ENCODE assay signal across 21 cellular contexts in the genomic region with DNA sequence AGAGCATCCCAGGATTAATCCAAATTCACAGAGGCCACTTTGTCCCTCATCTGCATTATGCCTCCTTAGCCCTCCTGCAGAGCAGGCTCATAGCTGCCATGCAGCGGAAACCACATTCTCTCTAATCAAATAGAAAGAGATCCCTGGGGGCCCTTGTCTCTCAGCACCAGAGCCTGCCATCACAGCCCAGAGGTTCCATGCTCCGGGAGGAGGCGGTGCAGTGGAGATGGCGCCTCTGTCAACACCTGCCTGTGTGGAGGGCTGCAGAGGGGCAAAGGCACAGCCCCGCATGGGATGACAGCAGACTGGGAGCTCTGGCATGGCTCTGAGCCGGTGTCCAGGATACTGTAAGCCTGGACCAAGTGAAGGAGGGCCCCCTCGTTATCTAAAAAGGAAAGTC.
DNase-seq lines count a peak whose midpoint lies in the region; ATAC-seq, FAIRE-seq and TF ChIP-seq lines count a peak whose summit lies in the region.
"Had no signal": no experiment of that assay in that cellular context is flagged by ENCODE, and none has a peak within 500 bp of the region (broad histone marks: within the 10 kb centered on the region; RNA-seq: fewer than 3 reads in every experiment).

No MANE protein-coding gene starts in this region.

- ATAC-seq in GM23338, result peak; percentile 62
- ATAC-seq: heart left ventricle; mucosa of descending colon; PC-3; stimulated activated naive CD8-positive, alpha-beta T cell treated with anti-CD3 and anti-CD28 coated beads, Interleukin-15, amount 100 ng/mL, for 72 hours had no signal

- peak overlapping the region; percentile 62 for H3K4me2 ChIP-seq in GM23338
- H3K4me2 ChIP-seq in smooth muscle cell, result no peak overlapping the region

- H3K4me3 Mint-ChIP-seq in GM23338 (no peak overlapping the region), glutamatergic neuron (ENCODE audit: unreplicated experiment) (no peak overlapping the region)
- H3K4me3 Mint-ChIP-seq: HFFc6; stimulated activated naive CD8-positive, alpha-beta T cell treated with anti-CD3 and anti-CD28 coated beads, Interleukin-15, amount 100 ng/mL, for 72 hours had no signal

- FAIRE-seq in HTR-8/SVneo (lab: Jason Lieb, UNC), result no peak

- H3K79me2 ChIP-seq in GM23338 (replicated peaks; ENCODE audit: insufficient read depth), result no peaks in the 10 kb centered on the region
- no peaks in the 10 kb centered on the region for H3K79me2 ChIP-seq in smooth muscle cell (ENCODE audit: low read depth)
- H3K79me2 ChIP-seq: parathyroid adenoma had no signal

- no peaks in the 10 kb centered on the region for H3F3A ChIP-seq in GM23338 (replicated peaks; ENCODE audit: low read depth)
- H3F3A ChIP-seq in smooth muscle cell (ENCODE audit: low read depth), result no peaks in the 10 kb centered on the region

- H3K27me3 ChIP-seq in GM23338 (ENCODE audit: insufficient read depth) (no peaks in the 10 kb centered on the region), smooth muscle cell (ENCODE audit: low read depth) (no peaks in the 10 kb centered on the region)
- H3K27me3 ChIP-seq: ascending aorta, vagina had no signal

- H2AFZ ChIP-seq in GM23338 (peak overlapping the region; percentile 72; the same call in 1 of the 2 replicates), smooth muscle cell (ENCODE audit: low read depth) (no peak overlapping the region)
- H2AFZ ChIP-seq: parathyroid adenoma had no signal

- no peaks in the 10 kb centered on the region for H3K9me2 ChIP-seq in GM23338 (ENCODE audit: insufficient read depth)

- H3K4me1 ChIP-seq in GM23338 (ENCODE audit: insufficient read depth) (peaks cover 11% of the 10 kb centered on the region), smooth muscle cell (ENCODE audit: low read depth) (peaks cover 8% of the 10 kb centered on the region)
- H3K4me1 ChIP-seq: ascending aorta, parathyroid adenoma, vagina had no signal

- H3K9me3 Mint-ChIP-seq in GM23338 (no peaks in the 10 kb centered on the region), glutamatergic neuron (ENCODE audit: unreplicated experiment) (no peaks in the 10 kb centered on the region)
- H3K9me3 Mint-ChIP-seq: HFFc6; stimulated activated naive CD8-positive, alpha-beta T cell treated with anti-CD3 and anti-CD28 coated beads, Interleukin-15, amount 100 ng/mL, for 72 hours had no signal

- H3K4me1 Mint-ChIP-seq in GM23338 (peaks cover 36% of the 10 kb centered on the region), glutamatergic neuron (ENCODE audit: low read depth, unreplicated experiment) (peaks cover 11% of the 10 kb centered on the region)
- H3K4me1 Mint-ChIP-seq: stimulated activated naive CD8-positive, alpha-beta T cell treated with anti-CD3 and anti-CD28 coated beads, Interleukin-15, amount 100 ng/mL, for 72 hours had no signal

- H4K20me1 ChIP-seq in GM23338 (replicated peaks; ENCODE audit: insufficient read depth) (no peaks in the 10 kb centered on the region), smooth muscle cell (ENCODE audit: low read depth) (no peaks in the 10 kb centered on the region)

- DNase-seq in DMS153 (lab: John Stamatoyannopoulos, UW) (peak; percentile 57), GM23338 (ENCODE audit: low spot score) (no peak), NCI-H510A treated with DMSO at 0.1 percent for 48 hours (lab: John Stamatoyannopoulos, UW) (peak; percentile 14), glutamatergic neuron (peak; percentile 43), SW480 (ENCODE audit: low spot score) (no peak), GF-D8 (lab: John Stamatoyannopoulos, UW) (no peak), HTR-8/SVneo (ENCODE audit: insufficient read length, low spot score) (no peak), smooth muscle cell (lab: John Stamatoyannopoulos, UW; ENCODE audit: unreplicated experiment) (no peak)
- DNase-seq: activated CD8-positive, alpha-beta memory T cell treated with anti-CD3 and anti-CD28 coated beads for 24 hours; AML-193; cortex of kidney; heart left ventricle; HFFc6; kidney glomerular epithelial cell; mucosa of descending colon; NCI-H2081; PC-3; stimulated activated naive CD8-positive, alpha-beta T cell treated with anti-CD3 and anti-CD28 coated beads, Interleukin-15, amount 100 ng/mL, for 72 hours had no signal

- TF ChIP-seq CTCF in GM23338 (conservative IDR thresholded peaks at IDR 0.05; ENCODE audit: low read depth in 2 of 2), result no peak
- TF ChIP-seq CTCF in glutamatergic neuron (IDR thresholded peaks at IDR 0.05; ENCODE audit: partially characterized antibody, unreplicated experiment), result no peak
- no peak for TF ChIP-seq CTCF in smooth muscle cell (IDR thresholded peaks at IDR 0.05; ENCODE audit: borderline replicate concordance, insufficient read depth, poor library complexity, severe bottlenecking)

- no peaks in the 10 kb centered on the region for H3K9me3 ChIP-seq in smooth muscle cell (replicated peaks; ENCODE audit: low read depth)
- H3K9me3 ChIP-seq: ascending aorta, heart left ventricle, mucosa of descending colon, vagina had no signal

- H3K36me3 ChIP-seq in GM23338 (ENCODE audit: insufficient read depth), result no peaks in the 10 kb centered on the region
- H3K36me3 ChIP-seq in smooth muscle cell (ENCODE audit: low read depth), result no peaks in the 10 kb centered on the region
- H3K36me3 ChIP-seq: vagina had no signal

- no peak overlapping the region for H3K27ac ChIP-seq in GM23338 (ENCODE audit: low read depth)
- H3K27ac ChIP-seq in smooth muscle cell (ENCODE audit: low read depth), result no peak overlapping the region
- H3K27ac ChIP-seq: ascending aorta, heart left ventricle, parathyroid adenoma, vagina had no signal

- H3K9ac ChIP-seq in smooth muscle cell (ENCODE audit: low read depth), result no peak overlapping the region
- H3K9ac ChIP-seq: parathyroid adenoma had no signal

- peaks cover 16% of the 10 kb centered on the region for H3K27me3 Mint-ChIP-seq in GM23338 (ENCODE audit: insufficient read depth, low read depth, poor library complexity)
- H3K27me3 Mint-ChIP-seq in glutamatergic neuron (ENCODE audit: unreplicated experiment), result peaks cover 3% of the 10 kb centered on the region

- no peaks in the 10 kb centered on the region for H3K36me3 Mint-ChIP-seq in GM23338 (ENCODE audit: low read depth)
- peaks cover 8% of the 10 kb centered on the region for H3K36me3 Mint-ChIP-seq in glutamatergic neuron (ENCODE audit: unreplicated experiment)

- H3K27ac Mint-ChIP-seq in GM23338, result no peak overlapping the region
- H3K27ac Mint-ChIP-seq in glutamatergic neuron (ENCODE audit: unreplicated experiment), result no peak overlapping the region
- H3K27ac Mint-ChIP-seq: HFFc6; stimulated activated naive CD8-positive, alpha-beta T cell treated with anti-CD3 and anti-CD28 coated beads, Interleukin-15, amount 100 ng/mL, for 72 hours had no signal

- H3K4me3 ChIP-seq in GM23338 (no peak overlapping the region), smooth muscle cell (no peak overlapping the region)
- H3K4me3 ChIP-seq: ascending aorta, heart left ventricle, mucosa of descending colon, vagina had no signal

- 49% methylated on average over 7 of the region's 7 CpGs for WGBS in smooth muscle cell (ENCODE audit: low lambda C conversion rate)

TF ChIP-seq in GM23338, 12 proteins besides CTCF, POLR2A, EP300 and RAD21 (continues in another document):
- TF ChIP-seq POLR2AphosphoS5 (IDR thresholded peaks at IDR 0.05; ENCODE audit: low read depth) (no peak), ZNF114 (CRISPR knock-in tag; IDR thresholded peaks at IDR 0.05) (no peak), STAT1 (IDR thresholded peaks at IDR 0.05; ENCODE audit: unreplicated experiment) (no peak), NANOG (IDR thresholded peaks at IDR 0.05; ENCODE audit: borderline replicate concordance) (no peak), EZH2 (IDR thresholded peaks at IDR 0.05; ENCODE audit: low read depth, unreplicated experiment) (no peak), EZH2phosphoT487 (IDR thresholded peaks at IDR 0.05; ENCODE audit: unreplicated experiment) (no peak), JUNB (IDR thresholded peaks at IDR 0.05; ENCODE audit: unreplicated experiment) (no peak), ETS1 (IDR thresholded peaks at IDR 0.05) (no peak), CREB1 (CRISPR knock-in tag; IDR thresholded peaks at IDR 0.05; ENCODE audit: low read depth) (no peak), ZNF331 (CRISPR knock-in tag; IDR thresholded peaks at IDR 0.05; ENCODE audit: low read depth) (no peak)

Comparison
In these comparisons a context has a peak if more than half of its experiments do, and no peak if none do; other contexts are left out.
1. DNase-seq: peak in DMS153 (single experiment), NCI-H510A treated with DMSO at 0.1 percent for 48 hours (single experiment) and glutamatergic neuron (single experiment); none in GM23338 (single experiment), SW480 (single experiment), GF-D8 (single experiment), HTR-8/SVneo (single experiment) and smooth muscle cell (single experiment).